ENCODE assay signal across 9 cellular contexts in the genomic region with DNA sequence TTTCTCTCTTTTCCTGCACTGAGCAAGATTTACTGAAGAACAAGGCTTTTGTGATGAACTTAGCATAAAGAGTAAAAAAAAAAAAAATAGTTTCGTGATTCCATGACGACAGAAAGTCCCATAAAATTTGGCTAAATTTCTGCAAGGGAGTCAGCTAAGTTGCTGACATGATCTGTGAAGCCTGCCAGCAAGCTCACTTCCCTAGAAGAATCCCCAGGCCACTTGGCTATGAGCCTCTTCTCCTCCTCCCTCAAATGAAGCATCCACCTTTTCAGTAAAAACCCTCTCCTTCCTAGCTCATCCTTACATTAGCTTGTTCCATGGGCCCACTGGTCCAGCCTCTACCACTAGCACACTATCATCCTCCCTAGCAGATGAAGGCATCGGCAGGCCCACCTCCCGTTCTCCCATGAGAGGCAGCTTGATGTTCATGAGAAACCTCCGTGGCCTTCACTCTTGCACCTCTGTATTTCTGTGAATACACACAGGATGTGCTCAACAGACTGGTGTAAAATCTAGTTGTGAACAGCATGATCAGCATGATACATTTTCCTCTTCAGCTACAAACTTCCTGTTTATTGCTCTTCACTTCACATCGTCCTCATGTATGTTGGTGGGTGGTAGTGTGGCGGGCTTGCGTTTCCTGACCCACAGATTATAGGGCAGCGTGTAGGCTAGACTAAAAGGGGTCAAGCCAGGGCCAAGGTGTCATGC. TPM values are rescaled to one million over a fixed set of nuclear protein-coding genes. Genes with fewer than 3 reads are reported as not detected.
DNase-seq lines count a peak whose midpoint lies in the region; ATAC-seq lines count a peak whose summit lies in the region.
"Had no signal": no experiment of that assay in that cellular context is flagged by ENCODE, and none has a peak within 500 bp of the region (broad histone marks: within the 10 kb centered on the region; RNA-seq: fewer than 3 reads in every experiment).

No MANE protein-coding gene starts in this region.

- no peak overlapping the region for H3K4me3 ChIP-seq in H7 (ENCODE audit: insufficient read depth, low read depth, low read length)

- H3K27me3 ChIP-seq in H7 (ENCODE audit: control insufficient read depth, insufficient read depth, low read length) = peaks cover 2% of the 10 kb centered on the region; the same call in 1 of the 2 replicates

- H3K36me3 ChIP-seq in H7 (replicated peaks; ENCODE audit: control insufficient read depth, insufficient read depth, low read length) = no peaks in the 10 kb centered on the region

- H3K4me1 Mint-ChIP-seq in natural killer cell treated with Interleukin-12 subunit alpha and Interleukin-12 subunit beta and Interleukin-15 and Interleukin-18, amount 100 ng/mL, for 72 hours (ENCODE audit: low read depth in 2 of 2) = peaks cover 64 to 73% of the 10 kb centered on the region in 2 donors

- peaks cover 15% of the 10 kb centered on the region for H3K36me3 Mint-ChIP-seq in natural killer cell treated with Interleukin-12 subunit alpha and Interleukin-12 subunit beta and Interleukin-15 and Interleukin-18, amount 100 ng/mL, for 72 hours

- H3K4me3 Mint-ChIP-seq in natural killer cell treated with Interleukin-12 subunit alpha and Interleukin-12 subunit beta and Interleukin-15 and Interleukin-18, amount 100 ng/mL, for 72 hours = peak overlapping the region; percentile 88

- DNase-seq in stimulated activated CD4-positive, alpha-beta T cell treated with anti-CD3 and anti-CD28 coated beads, TNF-alpha, amount 100 ng/mL, for 4 hours (ENCODE audit: low read depth in 3 of 3) = peak in 2 of 3 experiments; percentile 10 to 21
- no peak for DNase-seq in stimulated activated CD4-positive, alpha-beta T cell treated with anti-CD3 and anti-CD28 coated beads, Interleukin-15, amount 100 ng/mL, for 24 hours
- DNase-seq in central memory CD4-positive, alpha-beta T cell = peak; percentile 74
- peak; percentile 69 for DNase-seq in natural killer cell treated with Interleukin-12 subunit alpha and Interleukin-12 subunit beta and Interleukin-15 and Interleukin-18, amount 100 ng/mL, for 72 hours (ENCODE audit: low spot score)
- DNase-seq in UCSD-AML1 (lab: John Stamatoyannopoulos, UW; ENCODE audit: unreplicated experiment) (no peak), cortex of kidney (lab: John Stamatoyannopoulos, UW) (no peak), H7 (no peak), DMS53 treated with DMSO at 0.1 percent for 48 hours (lab: John Stamatoyannopoulos, UW; ENCODE audit: unreplicated experiment) (no peak)
- DNase-seq: NCI-H1694 treated with DMSO at 0.1 percent for 48 hours had no signal

- H3K27me3 Mint-ChIP-seq in natural killer cell treated with Interleukin-12 subunit alpha and Interleukin-12 subunit beta and Interleukin-15 and Interleukin-18, amount 100 ng/mL, for 72 hours = no peaks in the 10 kb centered on the region

- ATAC-seq in natural killer cell treated with Interleukin-12 subunit alpha and Interleukin-12 subunit beta and Interleukin-15 and Interleukin-18, amount 100 ng/mL, for 72 hours = peak; percentile 86 to 93

- H3K9me3 Mint-ChIP-seq in natural killer cell treated with Interleukin-12 subunit alpha and Interleukin-12 subunit beta and Interleukin-15 and Interleukin-18, amount 100 ng/mL, for 72 hours = no peaks in the 10 kb centered on the region

- peak overlapping the region; percentile 92 to 95 for H3K27ac Mint-ChIP-seq in natural killer cell treated with Interleukin-12 subunit alpha and Interleukin-12 subunit beta and Interleukin-15 and Interleukin-18, amount 100 ng/mL, for 72 hours

RNA-seq across cellular contexts. Expression of a gene that starts 30.9 kb away (rescaled TPM):
- 10 to 100 TPM; 10.2 to 13.7 TPM for total RNA-seq in natural killer cell treated with Interleukin-12 subunit alpha and Interleukin-12 subunit beta and Interleukin-15 and Interleukin-18, amount 100 ng/mL, for 72 hours
- total RNA-seq in H7 (2014; rRNA removed; shearing (Covaris generic)) = not detected in 2 replicates

RNA-seq across cellular contexts. Expression of a gene that starts 33.3 kb away (rescaled TPM):
- total RNA-seq in natural killer cell treated with Interleukin-12 subunit alpha and Interleukin-12 subunit beta and Interleukin-15 and Interleukin-18, amount 100 ng/mL, for 72 hours = 10 to 100 TPM; 50.5 to 60.4 TPM
- total RNA-seq in H7 (2014; rRNA removed; shearing (Covaris generic)) = not detected in 2 replicates

Comparison
In these comparisons a context has a peak if more than half of its experiments do, and no peak if none do; other contexts are left out.
1. DNase-seq: peak in stimulated activated CD4-positive, alpha-beta T cell treated with anti-CD3 and anti-CD28 coated beads, TNF-alpha, amount 100 ng/mL, for 4 hours (2 of 3), central memory CD4-positive, alpha-beta T cell (single experiment) and natural killer cell treated with Interleukin-12 subunit alpha and Interleukin-12 subunit beta and Interleukin-15 and Interleukin-18, amount 100 ng/mL, for 72 hours (single experiment); none in stimulated activated CD4-positive, alpha-beta T cell treated with anti-CD3 and anti-CD28 coated beads, Interleukin-15, amount 100 ng/mL, for 24 hours (single experiment), UCSD-AML1 (single experiment), cortex of kidney (single experiment), H7 (single experiment) and DMS53 treated with DMSO at 0.1 percent for 48 hours (single experiment).
2. RNA of a gene that starts 30.9 kb away (total RNA-seq): 10.2 to 13.7 TPM in natural killer cell treated with Interleukin-12 subunit alpha and Interleukin-12 subunit beta and Interleukin-15 and Interleukin-18, amount 100 ng/mL, for 72 hours; not detected in H7; every median in the first group is over 10 times any median in the second.
3. RNA of a gene that starts 33.3 kb away (total RNA-seq): 50.5 to 60.4 TPM in natural killer cell treated with Interleukin-12 subunit alpha and Interleukin-12 subunit beta and Interleukin-15 and Interleukin-18, amount 100 ng/mL, for 72 hours; not detected in H7; every median in the first group is over 10 times any median in the second.